Comparison of ENCODE assay signal across 19 cellular contexts in genomic region chr2:48733067-48733503, GRCh38. TPM values are rescaled to one million over a fixed set of nuclear protein-coding genes. Genes with fewer than 3 reads are reported as not detected.
DNase-seq lines count a peak whose midpoint lies in the region; ATAC-seq and TF ChIP-seq lines count a peak whose summit lies in the region.
"Had no signal": no experiment of that assay in that cellular context is flagged by ENCODE, and none has a peak within 500 bp of the region (broad histone marks: within the 10 kb centered on the region; RNA-seq: fewer than 3 reads in every experiment).

No MANE protein-coding gene starts in this region.

- peak overlapping the region; percentile 27 for H3K27ac Mint-ChIP-seq in osteocyte (ENCODE audit: unreplicated experiment)
- H3K27ac Mint-ChIP-seq in natural killer cell, result no peak overlapping the region
- H3K27ac Mint-ChIP-seq: activated naive CD8-positive, alpha-beta T cell treated with anti-CD3 and anti-CD28 coated beads, Interleukin-2, amount 50 U/mL, for 24 hours; activated T-helper 17 cell treated with anti-CD3 and anti-CD28 coated beads, Interleukin-2, amount 50 U/mL, for 72 hours; immature natural killer cell; T-helper 2 cell treated with Interferon-gamma antibody and Interleukin-4, amounts not matched to agents 5 μg/mL and 100 μg/mL, for 36 hours had no signal

- H3K4me3 ChIP-seq in SK-N-SH (ENCODE audit: low read depth in 2 of 2, low read length in 1 of 2), result no peak overlapping the region
- H3K4me3 ChIP-seq: lung, smooth muscle cell had no signal

- no peak overlapping the region for H3K27ac ChIP-seq in SK-N-SH (ENCODE audit: low read depth in 2 of 2, low read length in 1 of 2)

- H3K27me3 ChIP-seq in SK-N-SH (ENCODE audit: insufficient read depth), result no peaks in the 10 kb centered on the region; the same call in 1 of the 2 replicates

- TF ChIP-seq CTCF in osteocyte (IDR thresholded peaks at IDR 0.05) (no peak), SK-N-SH (IDR thresholded peaks at IDR 0.05) (no peak), natural killer cell (IDR thresholded peaks at IDR 0.05) (no peak)

- H3K27me3 Mint-ChIP-seq in osteocyte (ENCODE audit: unreplicated experiment) (peaks cover 4% of the 10 kb centered on the region), natural killer cell (ENCODE audit: low read depth in 2 of 2) (peaks cover 0 to 4% of the 10 kb centered on the region in 2 donors)

- H3K36me3 ChIP-seq in SK-N-SH (replicated peaks in 1 of 2; ENCODE audit: control insufficient read depth in 1 of 2, insufficient read depth in 2 of 2, low read length in 1 of 2), result no peaks in the 10 kb centered on the region

- intact Hi-C loops in natural killer cell (cut with micrococcal nuclease), result no loop called here

- H3K36me3 Mint-ChIP-seq in osteocyte (ENCODE audit: unreplicated experiment) (no peaks in the 10 kb centered on the region), natural killer cell (no peaks in the 10 kb centered on the region)
- H3K36me3 Mint-ChIP-seq: immature natural killer cell had no signal

- no peaks in the 10 kb centered on the region for H4K20me1 ChIP-seq in SK-N-SH (ENCODE audit: insufficient read depth)

- H3K9me2 ChIP-seq in SK-N-SH, result no peaks in the 10 kb centered on the region

- ATAC-seq in HG02852 (IDR thresholded peaks at IDR 0.05; ENCODE audit: unreplicated experiment), result no peak
- no peak for ATAC-seq in natural killer cell
- ATAC-seq: activated naive CD8-positive, alpha-beta T cell treated with anti-CD3 and anti-CD28 coated beads, Interleukin-2, amount 50 U/mL, for 24 hours; activated T-helper 17 cell treated with anti-CD3 and anti-CD28 coated beads, Interleukin-2, amount 50 U/mL, for 72 hours; HCT116 had no signal

- CTCF ChIA-PET in SK-N-SH (lab: Yijun Ruan, JAX), result interaction anchor here (0.6 to 1.6 kb wide), 3 partner anchors 15 to 133 kb away, joined by 3 to 4 read pairs (median 3); no protein-coding TSS in a partner anchor

- no peaks in the 10 kb centered on the region for H3K79me2 ChIP-seq in SK-N-SH (ENCODE audit: insufficient read depth)

- no peak overlapping the region for H3K9ac ChIP-seq in SK-N-SH

- POLR2A ChIA-PET in SK-N-SH (lab: Yijun Ruan, JAX), result no interaction called here

- H3F3A ChIP-seq in SK-N-SH (replicated peaks; ENCODE audit: insufficient read depth), result no peaks in the 10 kb centered on the region

- peak; percentile 90 for DNase-seq in DMS79 treated with DMSO at 0.1 percent for 48 hours (lab: John Stamatoyannopoulos, UW)
- peak; percentile 97 for DNase-seq in NCI-H187 treated with DMSO at 0.1 percent for 48 hours (lab: John Stamatoyannopoulos, UW)
- peak; percentile 26 for DNase-seq in NCI-H774 (lab: John Stamatoyannopoulos, UW)
- DNase-seq in osteocyte (ENCODE audit: extremely low spot score, unreplicated experiment), result no peak
- no peak for DNase-seq in activated naive CD4-positive, alpha-beta T cell treated with Interleukin-2 at 50 U/mL for 16 hours
- DNase-seq in SK-N-SH, result no peak
- DNase-seq in natural killer cell, result no peak
- DNase-seq: activated CD4-positive, CD25-positive, alpha-beta regulatory T cell treated with anti-CD3 and anti-CD28 coated beads, Interleukin-2, amount 50 U/mL, for 72 hours; activated naive CD8-positive, alpha-beta T cell treated with anti-CD3 and anti-CD28 coated beads, Interleukin-2, amount 50 U/mL, for 24 hours; immature natural killer cell; NCI-H2171 had no signal

- H3K4me3 Mint-ChIP-seq in osteocyte (ENCODE audit: unreplicated experiment) (no peak overlapping the region), natural killer cell (no peak overlapping the region)
- H3K4me3 Mint-ChIP-seq: activated naive CD8-positive, alpha-beta T cell treated with anti-CD3 and anti-CD28 coated beads, Interleukin-2, amount 50 U/mL, for 24 hours; activated T-helper 17 cell treated with anti-CD3 and anti-CD28 coated beads, Interleukin-2, amount 50 U/mL, for 72 hours; immature natural killer cell; T-helper 2 cell treated with Interferon-gamma antibody and Interleukin-4, amounts not matched to agents 5 μg/mL and 100 μg/mL, for 36 hours had no signal

- H3K9me3 Mint-ChIP-seq in osteocyte (ENCODE audit: unreplicated experiment) (no peaks in the 10 kb centered on the region), natural killer cell (peaks cover 1 to 4% of the 10 kb centered on the region in 2 donors)
- H3K9me3 Mint-ChIP-seq: activated naive CD8-positive, alpha-beta T cell treated with anti-CD3 and anti-CD28 coated beads, Interleukin-2, amount 50 U/mL, for 24 hours; activated T-helper 17 cell treated with anti-CD3 and anti-CD28 coated beads, Interleukin-2, amount 50 U/mL, for 72 hours; T-helper 2 cell treated with Interferon-gamma antibody and Interleukin-4, amounts not matched to agents 5 μg/mL and 100 μg/mL, for 36 hours had no signal

- H2AFZ ChIP-seq in SK-N-SH (ENCODE audit: low read depth), result no peak overlapping the region

- TF ChIP-seq RAD21 in SK-N-SH (IDR thresholded peaks at IDR 0.05; ENCODE audit: low read length), result no peak

- H3K4me1 ChIP-seq in SK-N-SH (ENCODE audit: control insufficient read depth in 1 of 2, insufficient read depth in 2 of 2, low read depth in 1 of 2, low read length in 1 of 2), result no peaks in the 10 kb centered on the region; a peak in 1 of 4 replicates

- H3K4me2 ChIP-seq in SK-N-SH, result no peak overlapping the region
- H3K4me2 ChIP-seq: smooth muscle cell had no signal

- no peaks in the 10 kb centered on the region for H3K9me3 ChIP-seq in SK-N-SH

- 10% methylated on average over 2 of the region's 2 CpGs for WGBS in SK-N-SH (ENCODE audit: low lambda C conversion rate)

- TF ChIP-seq EP300 in SK-N-SH (IDR thresholded peaks at IDR 0.05; ENCODE audit: borderline replicate concordance in 1 of 2, low read depth in 1 of 2, low read length in 1 of 2), result no peak

- peaks cover 51% of the 10 kb centered on the region for H3K4me1 Mint-ChIP-seq in osteocyte (ENCODE audit: unreplicated experiment)
- H3K4me1 Mint-ChIP-seq in natural killer cell, result no peaks in the 10 kb centered on the region
- H3K4me1 Mint-ChIP-seq: activated naive CD8-positive, alpha-beta T cell treated with anti-CD3 and anti-CD28 coated beads, Interleukin-2, amount 50 U/mL, for 24 hours; activated T-helper 17 cell treated with anti-CD3 and anti-CD28 coated beads, Interleukin-2, amount 50 U/mL, for 72 hours; immature natural killer cell had no signal

TF ChIP-seq in SK-N-SH, 30 proteins besides CTCF, POLR2A, EP300 and RAD21:
- no peak for TF ChIP-seq NRF1 (IDR thresholded peaks at IDR 0.05; ENCODE audit: low read depth, low read length)
- TF ChIP-seq, protein P1, sequence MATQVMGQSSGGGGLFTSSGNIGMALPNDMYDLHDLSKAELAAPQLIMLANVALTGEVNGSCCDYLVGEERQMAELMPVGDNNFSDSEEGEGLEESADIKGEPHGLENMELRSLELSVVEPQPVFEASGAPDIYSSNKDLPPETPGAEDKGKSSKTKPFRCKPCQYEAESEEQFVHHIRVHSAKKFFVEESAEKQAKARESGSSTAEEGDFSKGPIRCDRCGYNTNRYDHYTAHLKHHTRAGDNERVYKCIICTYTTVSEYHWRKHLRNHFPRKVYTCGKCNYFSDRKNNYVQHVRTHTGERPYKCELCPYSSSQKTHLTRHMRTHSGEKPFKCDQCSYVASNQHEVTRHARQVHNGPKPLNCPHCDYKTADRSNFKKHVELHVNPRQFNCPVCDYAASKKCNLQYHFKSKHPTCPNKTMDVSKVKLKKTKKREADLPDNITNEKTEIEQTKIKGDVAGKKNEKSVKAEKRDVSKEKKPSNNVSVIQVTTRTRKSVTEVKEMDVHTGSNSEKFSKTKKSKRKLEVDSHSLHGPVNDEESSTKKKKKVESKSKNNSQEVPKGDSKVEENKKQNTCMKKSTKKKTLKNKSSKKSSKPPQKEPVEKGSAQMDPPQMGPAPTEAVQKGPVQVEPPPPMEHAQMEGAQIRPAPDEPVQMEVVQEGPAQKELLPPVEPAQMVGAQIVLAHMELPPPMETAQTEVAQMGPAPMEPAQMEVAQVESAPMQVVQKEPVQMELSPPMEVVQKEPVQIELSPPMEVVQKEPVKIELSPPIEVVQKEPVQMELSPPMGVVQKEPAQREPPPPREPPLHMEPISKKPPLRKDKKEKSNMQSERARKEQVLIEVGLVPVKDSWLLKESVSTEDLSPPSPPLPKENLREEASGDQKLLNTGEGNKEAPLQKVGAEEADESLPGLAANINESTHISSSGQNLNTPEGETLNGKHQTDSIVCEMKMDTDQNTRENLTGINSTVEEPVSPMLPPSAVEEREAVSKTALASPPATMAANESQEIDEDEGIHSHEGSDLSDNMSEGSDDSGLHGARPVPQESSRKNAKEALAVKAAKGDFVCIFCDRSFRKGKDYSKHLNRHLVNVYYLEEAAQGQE (IDR thresholded peaks at IDR 0.05; ENCODE audit: low read depth, low read length), result no peak
TF ChIP-seq in SK-N-SH: peak in this region for 0.

RNA-seq across cellular contexts. Expression of gene LHCGR, which starts 22.4 kb away (rescaled TPM):
- total RNA-seq in osteocyte, result not detected in 2 replicates
- not detected in 2 replicates for polyA plus RNA-seq in SK-N-SH (2012; rRNA removed)
- not detected in 2 replicates for polyA plus RNA-seq in SK-N-SH (2012; cell fraction: cytosol; rRNA removed)
- not detected in 2 replicates for polyA plus RNA-seq in SK-N-SH (2012; cell fraction: nucleus; rRNA removed)
- total RNA-seq in natural killer cell, result not detected
- total RNA-seq: activated T-helper 17 cell treated with anti-CD3 and anti-CD28 coated beads, Interleukin-2, amount 50 U/mL, for 72 hours; bronchial epithelial cell; myocyte; smooth muscle cell had no signal
- polyA plus RNA-seq: immature natural killer cell, smooth muscle cell had no signal

Comparison
In these comparisons a context has a peak if more than half of its experiments do, and no peak if none do; other contexts are left out.
1. DNase-seq: peak in DMS79 treated with DMSO at 0.1 percent for 48 hours (single experiment), NCI-H187 treated with DMSO at 0.1 percent for 48 hours (single experiment) and NCI-H774 (single experiment); none in osteocyte (single experiment), activated naive CD4-positive, alpha-beta T cell treated with Interleukin-2 at 50 U/mL for 16 hours (single experiment), SK-N-SH (single experiment) and natural killer cell (single experiment).